Comparison of ENCODE assay signal across 1 cellular context in genomic region chrX:47817421-47817820, GRCh38.
TF ChIP-seq lines count a peak whose summit lies in the region.

No MANE protein-coding gene starts in this region.

TF ChIP-seq in K562, 482 proteins besides CTCF, POLR2A, EP300 and RAD21 (continued from another document and continues in another):
- no peak for TF ChIP-seq RBBP5 (IDR thresholded peaks at IDR 0.05; ENCODE audit: borderline replicate concordance, insufficient read depth, low read length, poor library complexity, severe bottlenecking)
- TF ChIP-seq SLC30A9 (CRISPR knock-in tag; IDR thresholded peaks at IDR 0.05): no peak
- TF ChIP-seq ZNF224 (CRISPR knock-in tag; IDR thresholded peaks at IDR 0.05): no peak
- TF ChIP-seq MXD1 (CRISPR knock-in tag; IDR thresholded peaks at IDR 0.05; ENCODE audit: borderline replicate concordance, poor library complexity, severe bottlenecking): no peak
- no peak for TF ChIP-seq SETDB1 (IDR thresholded peaks at IDR 0.05; ENCODE audit: low read length)
- 0 out of 2 replicates have a peak, but pooled peaks have one; percentile 73 for TF ChIP-seq ZNF197 (CRISPR knock-in tag; IDR thresholded peaks at IDR 0.05; ENCODE audit: low read depth)
- no peak for TF ChIP-seq ZSCAN32 (CRISPR knock-in tag; IDR thresholded peaks at IDR 0.05)
- TF ChIP-seq ZNF175 (CRISPR knock-in tag; IDR thresholded peaks at IDR 0.05; ENCODE audit: low read depth): peak; percentile 62; the same call in 1 of the 2 replicates
- no peak for TF ChIP-seq ZC3H4 (CRISPR knock-in tag; IDR thresholded peaks at IDR 0.05; ENCODE audit: borderline replicate concordance)
- no peak for TF ChIP-seq ZNF133 (CRISPR knock-in tag; IDR thresholded peaks at IDR 0.05)
- no peak for TF ChIP-seq ZNF24 (IDR thresholded peaks at IDR 0.05)
- no peak for TF ChIP-seq HNRNPK (IDR thresholded peaks at IDR 0.05; ENCODE audit: low read depth, low read length, poor library complexity, severe bottlenecking)
- TF ChIP-seq, protein P1, sequence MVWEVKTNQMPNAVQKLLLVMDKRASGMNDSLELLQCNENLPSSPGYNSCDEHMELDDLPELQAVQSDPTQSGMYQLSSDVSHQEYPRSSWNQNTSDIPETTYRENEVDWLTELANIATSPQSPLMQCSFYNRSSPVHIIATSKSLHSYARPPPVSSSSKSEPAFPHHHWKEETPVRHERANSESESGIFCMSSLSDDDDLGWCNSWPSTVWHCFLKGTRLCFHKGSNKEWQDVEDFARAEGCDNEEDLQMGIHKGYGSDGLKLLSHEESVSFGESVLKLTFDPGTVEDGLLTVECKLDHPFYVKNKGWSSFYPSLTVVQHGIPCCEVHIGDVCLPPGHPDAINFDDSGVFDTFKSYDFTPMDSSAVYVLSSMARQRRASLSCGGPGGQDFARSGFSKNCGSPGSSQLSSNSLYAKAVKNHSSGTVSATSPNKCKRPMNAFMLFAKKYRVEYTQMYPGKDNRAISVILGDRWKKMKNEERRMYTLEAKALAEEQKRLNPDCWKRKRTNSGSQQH (CRISPR knock-in tag; IDR thresholded peaks at IDR 0.05): no peak
- TF ChIP-seq KLF13 (tag; IDR thresholded peaks at IDR 0.05; ENCODE audit: borderline replicate concordance, low read depth): no peak
- TF ChIP-seq TAF15 (IDR thresholded peaks at IDR 0.05; ENCODE audit: low read depth, low read length): no peak
- no peak for TF ChIP-seq ETV1 (tag; conservative IDR thresholded peaks at IDR 0.05; ENCODE audit: low read depth)
- TF ChIP-seq CGGBP1 (CRISPR knock-in tag; IDR thresholded peaks at IDR 0.05): no peak
- TF ChIP-seq CC2D1A (IDR thresholded peaks at IDR 0.05): peak; percentile 96
- TF ChIP-seq GATA2 (CRISPR knock-in tag; IDR thresholded peaks at IDR 0.05): peak; percentile 86
- peak; percentile 90 for TF ChIP-seq POLR2AphosphoS5 (IDR thresholded peaks at IDR 0.05; ENCODE audit: control insufficient read depth, insufficient read depth, low read depth, low read length)
- TF ChIP-seq, protein P2, sequence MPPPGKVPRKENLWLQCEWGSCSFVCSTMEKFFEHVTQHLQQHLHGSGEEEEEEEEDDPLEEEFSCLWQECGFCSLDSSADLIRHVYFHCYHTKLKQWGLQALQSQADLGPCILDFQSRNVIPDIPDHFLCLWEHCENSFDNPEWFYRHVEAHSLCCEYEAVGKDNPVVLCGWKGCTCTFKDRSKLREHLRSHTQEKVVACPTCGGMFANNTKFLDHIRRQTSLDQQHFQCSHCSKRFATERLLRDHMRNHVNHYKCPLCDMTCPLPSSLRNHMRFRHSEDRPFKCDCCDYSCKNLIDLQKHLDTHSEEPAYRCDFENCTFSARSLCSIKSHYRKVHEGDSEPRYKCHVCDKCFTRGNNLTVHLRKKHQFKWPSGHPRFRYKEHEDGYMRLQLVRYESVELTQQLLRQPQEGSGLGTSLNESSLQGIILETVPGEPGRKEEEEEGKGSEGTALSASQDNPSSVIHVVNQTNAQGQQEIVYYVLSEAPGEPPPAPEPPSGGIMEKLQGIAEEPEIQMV (tag; conservative IDR thresholded peaks at IDR 0.05; ENCODE audit: low read depth): no peak
- TF ChIP-seq E2F3 (CRISPR knock-in tag; IDR thresholded peaks at IDR 0.05): no peak
- TF ChIP-seq, protein P3, sequence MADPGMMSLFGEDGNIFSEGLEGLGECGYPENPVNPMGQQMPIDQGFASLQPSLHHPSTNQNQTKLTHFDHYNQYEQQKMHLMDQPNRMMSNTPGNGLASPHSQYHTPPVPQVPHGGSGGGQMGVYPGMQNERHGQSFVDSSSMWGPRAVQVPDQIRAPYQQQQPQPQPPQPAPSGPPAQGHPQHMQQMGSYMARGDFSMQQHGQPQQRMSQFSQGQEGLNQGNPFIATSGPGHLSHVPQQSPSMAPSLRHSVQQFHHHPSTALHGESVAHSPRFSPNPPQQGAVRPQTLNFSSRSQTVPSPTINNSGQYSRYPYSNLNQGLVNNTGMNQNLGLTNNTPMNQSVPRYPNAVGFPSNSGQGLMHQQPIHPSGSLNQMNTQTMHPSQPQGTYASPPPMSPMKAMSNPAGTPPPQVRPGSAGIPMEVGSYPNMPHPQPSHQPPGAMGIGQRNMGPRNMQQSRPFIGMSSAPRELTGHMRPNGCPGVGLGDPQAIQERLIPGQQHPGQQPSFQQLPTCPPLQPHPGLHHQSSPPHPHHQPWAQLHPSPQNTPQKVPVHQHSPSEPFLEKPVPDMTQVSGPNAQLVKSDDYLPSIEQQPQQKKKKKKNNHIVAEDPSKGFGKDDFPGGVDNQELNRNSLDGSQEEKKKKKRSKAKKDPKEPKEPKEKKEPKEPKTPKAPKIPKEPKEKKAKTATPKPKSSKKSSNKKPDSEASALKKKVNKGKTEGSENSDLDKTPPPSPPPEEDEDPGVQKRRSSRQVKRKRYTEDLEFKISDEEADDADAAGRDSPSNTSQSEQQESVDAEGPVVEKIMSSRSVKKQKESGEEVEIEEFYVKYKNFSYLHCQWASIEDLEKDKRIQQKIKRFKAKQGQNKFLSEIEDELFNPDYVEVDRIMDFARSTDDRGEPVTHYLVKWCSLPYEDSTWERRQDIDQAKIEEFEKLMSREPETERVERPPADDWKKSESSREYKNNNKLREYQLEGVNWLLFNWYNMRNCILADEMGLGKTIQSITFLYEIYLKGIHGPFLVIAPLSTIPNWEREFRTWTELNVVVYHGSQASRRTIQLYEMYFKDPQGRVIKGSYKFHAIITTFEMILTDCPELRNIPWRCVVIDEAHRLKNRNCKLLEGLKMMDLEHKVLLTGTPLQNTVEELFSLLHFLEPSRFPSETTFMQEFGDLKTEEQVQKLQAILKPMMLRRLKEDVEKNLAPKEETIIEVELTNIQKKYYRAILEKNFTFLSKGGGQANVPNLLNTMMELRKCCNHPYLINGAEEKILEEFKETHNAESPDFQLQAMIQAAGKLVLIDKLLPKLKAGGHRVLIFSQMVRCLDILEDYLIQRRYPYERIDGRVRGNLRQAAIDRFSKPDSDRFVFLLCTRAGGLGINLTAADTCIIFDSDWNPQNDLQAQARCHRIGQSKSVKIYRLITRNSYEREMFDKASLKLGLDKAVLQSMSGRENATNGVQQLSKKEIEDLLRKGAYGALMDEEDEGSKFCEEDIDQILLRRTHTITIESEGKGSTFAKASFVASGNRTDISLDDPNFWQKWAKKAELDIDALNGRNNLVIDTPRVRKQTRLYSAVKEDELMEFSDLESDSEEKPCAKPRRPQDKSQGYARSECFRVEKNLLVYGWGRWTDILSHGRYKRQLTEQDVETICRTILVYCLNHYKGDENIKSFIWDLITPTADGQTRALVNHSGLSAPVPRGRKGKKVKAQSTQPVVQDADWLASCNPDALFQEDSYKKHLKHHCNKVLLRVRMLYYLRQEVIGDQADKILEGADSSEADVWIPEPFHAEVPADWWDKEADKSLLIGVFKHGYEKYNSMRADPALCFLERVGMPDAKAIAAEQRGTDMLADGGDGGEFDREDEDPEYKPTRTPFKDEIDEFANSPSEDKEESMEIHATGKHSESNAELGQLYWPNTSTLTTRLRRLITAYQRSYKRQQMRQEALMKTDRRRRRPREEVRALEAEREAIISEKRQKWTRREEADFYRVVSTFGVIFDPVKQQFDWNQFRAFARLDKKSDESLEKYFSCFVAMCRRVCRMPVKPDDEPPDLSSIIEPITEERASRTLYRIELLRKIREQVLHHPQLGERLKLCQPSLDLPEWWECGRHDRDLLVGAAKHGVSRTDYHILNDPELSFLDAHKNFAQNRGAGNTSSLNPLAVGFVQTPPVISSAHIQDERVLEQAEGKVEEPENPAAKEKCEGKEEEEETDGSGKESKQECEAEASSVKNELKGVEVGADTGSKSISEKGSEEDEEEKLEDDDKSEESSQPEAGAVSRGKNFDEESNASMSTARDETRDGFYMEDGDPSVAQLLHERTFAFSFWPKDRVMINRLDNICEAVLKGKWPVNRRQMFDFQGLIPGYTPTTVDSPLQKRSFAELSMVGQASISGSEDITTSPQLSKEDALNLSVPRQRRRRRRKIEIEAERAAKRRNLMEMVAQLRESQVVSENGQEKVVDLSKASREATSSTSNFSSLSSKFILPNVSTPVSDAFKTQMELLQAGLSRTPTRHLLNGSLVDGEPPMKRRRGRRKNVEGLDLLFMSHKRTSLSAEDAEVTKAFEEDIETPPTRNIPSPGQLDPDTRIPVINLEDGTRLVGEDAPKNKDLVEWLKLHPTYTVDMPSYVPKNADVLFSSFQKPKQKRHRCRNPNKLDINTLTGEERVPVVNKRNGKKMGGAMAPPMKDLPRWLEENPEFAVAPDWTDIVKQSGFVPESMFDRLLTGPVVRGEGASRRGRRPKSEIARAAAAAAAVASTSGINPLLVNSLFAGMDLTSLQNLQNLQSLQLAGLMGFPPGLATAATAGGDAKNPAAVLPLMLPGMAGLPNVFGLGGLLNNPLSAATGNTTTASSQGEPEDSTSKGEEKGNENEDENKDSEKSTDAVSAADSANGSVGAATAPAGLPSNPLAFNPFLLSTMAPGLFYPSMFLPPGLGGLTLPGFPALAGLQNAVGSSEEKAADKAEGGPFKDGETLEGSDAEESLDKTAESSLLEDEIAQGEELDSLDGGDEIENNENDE (IDR thresholded peaks at IDR 0.05; ENCODE audit: low read depth, low read length): no peak
- TF ChIP-seq MAFF (IDR thresholded peaks at IDR 0.05; ENCODE audit: low read length): no peak
- no peak for TF ChIP-seq ZNF511 (CRISPR knock-in tag; IDR thresholded peaks at IDR 0.05)
- TF ChIP-seq MTA2 (IDR thresholded peaks at IDR 0.05; ENCODE audit: low read depth): peak; percentile 96
- TF ChIP-seq NCOA2 (IDR thresholded peaks at IDR 0.05; ENCODE audit: partially characterized antibody in 2 of 2): no peak
- no peak for TF ChIP-seq HMG20B (CRISPR knock-in tag; IDR thresholded peaks at IDR 0.05)
- TF ChIP-seq, protein P4, sequence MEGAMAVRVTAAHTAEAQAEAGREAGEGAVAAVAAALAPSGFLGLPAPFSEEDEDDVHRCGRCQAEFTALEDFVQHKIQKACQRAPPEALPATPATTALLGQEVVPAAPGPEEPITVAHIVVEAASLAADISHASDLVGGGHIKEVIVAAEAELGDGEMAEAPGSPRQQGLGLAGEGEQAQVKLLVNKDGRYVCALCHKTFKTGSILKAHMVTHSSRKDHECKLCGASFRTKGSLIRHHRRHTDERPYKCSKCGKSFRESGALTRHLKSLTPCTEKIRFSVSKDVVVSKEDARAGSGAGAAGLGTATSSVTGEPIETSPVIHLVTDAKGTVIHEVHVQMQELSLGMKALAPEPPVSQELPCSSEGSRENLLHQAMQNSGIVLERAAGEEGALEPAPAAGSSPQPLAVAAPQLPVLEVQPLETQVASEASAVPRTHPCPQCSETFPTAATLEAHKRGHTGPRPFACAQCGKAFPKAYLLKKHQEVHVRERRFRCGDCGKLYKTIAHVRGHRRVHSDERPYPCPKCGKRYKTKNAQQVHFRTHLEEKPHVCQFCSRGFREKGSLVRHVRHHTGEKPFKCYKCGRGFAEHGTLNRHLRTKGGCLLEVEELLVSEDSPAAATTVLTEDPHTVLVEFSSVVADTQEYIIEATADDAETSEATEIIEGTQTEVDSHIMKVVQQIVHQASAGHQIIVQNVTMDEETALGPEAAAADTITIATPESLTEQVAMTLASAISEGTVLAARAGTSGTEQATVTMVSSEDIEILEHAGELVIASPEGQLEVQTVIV (CRISPR knock-in tag; IDR thresholded peaks at IDR 0.05; ENCODE audit: borderline replicate concordance): no peak
- TF ChIP-seq, protein P5, sequence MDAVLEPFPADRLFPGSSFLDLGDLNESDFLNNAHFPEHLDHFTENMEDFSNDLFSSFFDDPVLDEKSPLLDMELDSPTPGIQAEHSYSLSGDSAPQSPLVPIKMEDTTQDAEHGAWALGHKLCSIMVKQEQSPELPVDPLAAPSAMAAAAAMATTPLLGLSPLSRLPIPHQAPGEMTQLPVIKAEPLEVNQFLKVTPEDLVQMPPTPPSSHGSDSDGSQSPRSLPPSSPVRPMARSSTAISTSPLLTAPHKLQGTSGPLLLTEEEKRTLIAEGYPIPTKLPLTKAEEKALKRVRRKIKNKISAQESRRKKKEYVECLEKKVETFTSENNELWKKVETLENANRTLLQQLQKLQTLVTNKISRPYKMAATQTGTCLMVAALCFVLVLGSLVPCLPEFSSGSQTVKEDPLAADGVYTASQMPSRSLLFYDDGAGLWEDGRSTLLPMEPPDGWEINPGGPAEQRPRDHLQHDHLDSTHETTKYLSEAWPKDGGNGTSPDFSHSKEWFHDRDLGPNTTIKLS (IDR thresholded peaks at IDR 0.05; ENCODE audit: borderline replicate concordance, low read depth): no peak
- TF ChIP-seq, protein P6, sequence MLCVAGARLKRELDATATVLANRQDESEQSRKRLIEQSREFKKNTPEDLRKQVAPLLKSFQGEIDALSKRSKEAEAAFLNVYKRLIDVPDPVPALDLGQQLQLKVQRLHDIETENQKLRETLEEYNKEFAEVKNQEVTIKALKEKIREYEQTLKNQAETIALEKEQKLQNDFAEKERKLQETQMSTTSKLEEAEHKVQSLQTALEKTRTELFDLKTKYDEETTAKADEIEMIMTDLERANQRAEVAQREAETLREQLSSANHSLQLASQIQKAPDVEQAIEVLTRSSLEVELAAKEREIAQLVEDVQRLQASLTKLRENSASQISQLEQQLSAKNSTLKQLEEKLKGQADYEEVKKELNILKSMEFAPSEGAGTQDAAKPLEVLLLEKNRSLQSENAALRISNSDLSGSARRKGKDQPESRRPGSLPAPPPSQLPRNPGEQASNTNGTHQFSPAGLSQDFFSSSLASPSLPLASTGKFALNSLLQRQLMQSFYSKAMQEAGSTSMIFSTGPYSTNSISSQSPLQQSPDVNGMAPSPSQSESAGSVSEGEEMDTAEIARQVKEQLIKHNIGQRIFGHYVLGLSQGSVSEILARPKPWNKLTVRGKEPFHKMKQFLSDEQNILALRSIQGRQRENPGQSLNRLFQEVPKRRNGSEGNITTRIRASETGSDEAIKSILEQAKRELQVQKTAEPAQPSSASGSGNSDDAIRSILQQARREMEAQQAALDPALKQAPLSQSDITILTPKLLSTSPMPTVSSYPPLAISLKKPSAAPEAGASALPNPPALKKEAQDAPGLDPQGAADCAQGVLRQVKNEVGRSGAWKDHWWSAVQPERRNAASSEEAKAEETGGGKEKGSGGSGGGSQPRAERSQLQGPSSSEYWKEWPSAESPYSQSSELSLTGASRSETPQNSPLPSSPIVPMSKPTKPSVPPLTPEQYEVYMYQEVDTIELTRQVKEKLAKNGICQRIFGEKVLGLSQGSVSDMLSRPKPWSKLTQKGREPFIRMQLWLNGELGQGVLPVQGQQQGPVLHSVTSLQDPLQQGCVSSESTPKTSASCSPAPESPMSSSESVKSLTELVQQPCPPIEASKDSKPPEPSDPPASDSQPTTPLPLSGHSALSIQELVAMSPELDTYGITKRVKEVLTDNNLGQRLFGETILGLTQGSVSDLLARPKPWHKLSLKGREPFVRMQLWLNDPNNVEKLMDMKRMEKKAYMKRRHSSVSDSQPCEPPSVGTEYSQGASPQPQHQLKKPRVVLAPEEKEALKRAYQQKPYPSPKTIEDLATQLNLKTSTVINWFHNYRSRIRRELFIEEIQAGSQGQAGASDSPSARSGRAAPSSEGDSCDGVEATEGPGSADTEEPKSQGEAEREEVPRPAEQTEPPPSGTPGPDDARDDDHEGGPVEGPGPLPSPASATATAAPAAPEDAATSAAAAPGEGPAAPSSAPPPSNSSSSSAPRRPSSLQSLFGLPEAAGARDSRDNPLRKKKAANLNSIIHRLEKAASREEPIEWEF (CRISPR knock-in tag; IDR thresholded peaks at IDR 0.05): no peak
- TF ChIP-seq NFE2L1 (tag; IDR thresholded peaks at IDR 0.05; ENCODE audit: borderline replicate concordance, low read depth): no peak
- TF ChIP-seq ZNF12 (CRISPR knock-in tag; IDR thresholded peaks at IDR 0.05): no peak
